In genomic region chr3:169574531-169574930, GRCh38 we compare ENCODE assay signal across 23 cellular contexts.
"Had no signal": no experiment of that assay in that cellular context is flagged by ENCODE, and none has a peak within 500 bp of the region (broad histone marks: within the 10 kb centered on the region; RNA-seq: fewer than 3 reads in every experiment).

No MANE protein-coding gene starts in this region.

- H3K79me2 ChIP-seq: hepatocyte had no signal

- H3K4me3 ChIP-seq: esophagus muscularis mucosa, gastroesophageal sphincter, heart left ventricle, hepatocyte, lung, mucosa of descending colon, pancreas, right lobe of liver, tibial nerve, upper lobe of right lung, uterus had no signal

- H3K27ac ChIP-seq: esophagus muscularis mucosa, foreskin keratinocyte, heart left ventricle, hepatocyte, neutrophil, pancreas, right lobe of liver, tibial nerve, upper lobe of right lung, uterus had no signal

- H3K36me3 ChIP-seq: esophagus muscularis mucosa, gastroesophageal sphincter, heart left ventricle, neutrophil, pancreas, right lobe of liver, thoracic aorta, tibial nerve, upper lobe of right lung, uterus had no signal

- FAIRE-seq: kidney, pancreas, small intestine had no signal

- H2AFZ ChIP-seq: hepatocyte had no signal

- H3K27me3 ChIP-seq: esophagus muscularis mucosa, foreskin keratinocyte, gastroesophageal sphincter, heart left ventricle, hepatocyte, pancreas, right lobe of liver, tibial nerve, upper lobe of right lung had no signal

- H3K9me3 ChIP-seq: esophagus muscularis mucosa, gastroesophageal sphincter, mucosa of descending colon, neutrophil, pancreas, right lobe of liver, thoracic aorta, tibial nerve, upper lobe of right lung, uterus had no signal

- ATAC-seq: gastroesophageal sphincter; left lobe of liver; mucosa of descending colon; natural killer cell treated with Interleukin-12 subunit alpha and Interleukin-12 subunit beta and Interleukin-15 and Interleukin-18, amount 100 ng/mL, for 72 hours; upper lobe of right lung had no signal

- H3K4me1 ChIP-seq: foreskin keratinocyte, right lobe of liver, upper lobe of right lung, uterus had no signal

- DNase-seq: effector CD8-positive, alpha-beta T cell; heart left ventricle; kidney; mucosa of descending colon; naive B cell; pancreas; right lobe of liver; small intestine; stimulated activated CD4-positive, alpha-beta T cell treated with anti-CD3 and anti-CD28 coated beads, Interleukin-15, amount 100 ng/mL, for 24 hours; stimulated activated CD4-positive, alpha-beta T cell treated with anti-CD3 and anti-CD28 coated beads, Interleukin-2, amount 100 ng/mL, for 48 hours; stimulated activated naive B cell treated with anti-CD40 and anti-IgM and Interleukin-4, amounts not matched to agents 10 μg/mL and 1 μg/mL and 100 μg/mL, for 72 hours; upper lobe of right lung; uterus had no signal
